17 cellular contexts compared by ENCODE assay signal in the genomic region with DNA sequence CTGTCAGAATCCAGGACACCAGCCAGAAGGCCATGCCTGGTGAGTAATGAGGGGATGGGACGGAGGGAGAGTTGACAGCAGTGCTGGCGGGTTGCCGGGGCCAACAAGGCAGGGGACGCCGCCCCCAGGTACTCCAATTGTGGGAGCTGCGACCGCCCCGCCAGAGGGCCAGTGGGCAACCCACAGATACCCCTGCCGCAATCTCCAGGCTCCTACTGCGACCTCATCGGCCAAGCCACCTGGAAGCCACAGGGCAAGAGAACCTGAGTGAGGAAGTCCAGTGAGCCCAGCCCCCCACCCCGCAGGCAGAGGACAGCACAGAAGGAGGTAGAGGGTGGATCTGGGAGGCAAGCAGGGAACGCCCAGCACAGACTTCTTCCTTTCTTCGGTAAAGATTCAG.
DNase-seq lines count a peak whose midpoint lies in the region; ATAC-seq, FAIRE-seq and TF ChIP-seq lines count a peak whose summit lies in the region.
"Had no signal": no experiment of that assay in that cellular context is flagged by ENCODE, and none has a peak within 500 bp of the region (broad histone marks: within the 10 kb centered on the region; RNA-seq: fewer than 3 reads in every experiment).

No MANE protein-coding gene starts in this region.

- CTCF ChIA-PET in activated naive CD4-positive, alpha-beta T cell treated with anti-CD3 and anti-CD28 coated beads, Interleukin-2, amount 10 ng/mL, durations not matched to agents 7 days and 5 days (lab: Charles Lee): no interaction called here

- H3K36me3 ChIP-seq in endodermal cell (ENCODE audit: control insufficient read depth, insufficient read depth, low read length) (no peaks in the 10 kb centered on the region), sigmoid colon (no peaks in the 10 kb centered on the region)
- H3K36me3 ChIP-seq: HAP-1 had no signal

- H3K9ac ChIP-seq in endodermal cell (ENCODE audit: extremely low read depth, low read length, poor library complexity, severe bottlenecking): no peak overlapping the region

- no peaks in the 10 kb centered on the region for H3K4me1 Mint-ChIP-seq in activated naive CD4-positive, alpha-beta T cell treated with anti-CD3 and anti-CD28 coated beads, Interleukin-2, amount 10 ng/mL, durations not matched to agents 7 days and 5 days
- H3K4me1 Mint-ChIP-seq in endodermal cell: no peaks in the 10 kb centered on the region
- H3K4me1 Mint-ChIP-seq: CD4-positive, CD25-positive, alpha-beta regulatory T cell had no signal

- DNase-seq in activated naive CD4-positive, alpha-beta T cell treated with anti-CD3 and anti-CD28 coated beads, Interleukin-2, amount 10 ng/mL, durations not matched to agents 7 days and 5 days: no peak
- no peak for DNase-seq in activated naive CD4-positive, alpha-beta T cell treated with anti-CD3 and anti-CD28 coated beads, Interleukin-2, amount 50 U/mL, for 72 hours (ENCODE audit: low spot score in 2 of 2)
- DNase-seq in endodermal cell: peak; percentile 46
- DNase-seq in sigmoid colon: peak; percentile 40
- no peak for DNase-seq in D721Med (ENCODE audit: insufficient read length, low spot score)
- no peak for DNase-seq in activated CD4-positive, alpha-beta T cell treated with anti-CD3 and anti-CD28 coated beads for 4 hours
- DNase-seq: C1 segment of cervical spinal cord; CD4-positive, CD25-positive, alpha-beta regulatory T cell; CD8-positive, alpha-beta T cell; DMS53; DMS79 treated with DMSO at 0.1 percent for 48 hours; GOT3; HFFc6 had no signal

- H3K27me3 Mint-ChIP-seq in activated naive CD4-positive, alpha-beta T cell treated with anti-CD3 and anti-CD28 coated beads, Interleukin-2, amount 10 ng/mL, durations not matched to agents 7 days and 5 days: no peaks in the 10 kb centered on the region
- no peaks in the 10 kb centered on the region for H3K27me3 Mint-ChIP-seq in endodermal cell (ENCODE audit: insufficient read depth)
- H3K27me3 Mint-ChIP-seq: CD4-positive, CD25-positive, alpha-beta regulatory T cell had no signal

- H3K27me3 ChIP-seq in endodermal cell (ENCODE audit: control insufficient read depth, insufficient read depth, low read length, poor library complexity, severe bottlenecking) (no peaks in the 10 kb centered on the region), sigmoid colon (no peaks in the 10 kb centered on the region)

- H3K9me3 ChIP-seq in endodermal cell (ENCODE audit: control insufficient read depth, low read length) (no peaks in the 10 kb centered on the region), sigmoid colon (no peaks in the 10 kb centered on the region)
- H3K9me3 ChIP-seq: HAP-1 had no signal

- no peak overlapping the region for H3K4me3 Mint-ChIP-seq in activated naive CD4-positive, alpha-beta T cell treated with anti-CD3 and anti-CD28 coated beads, Interleukin-2, amount 10 ng/mL, durations not matched to agents 7 days and 5 days
- no peak overlapping the region for H3K4me3 Mint-ChIP-seq in endodermal cell
- H3K4me3 Mint-ChIP-seq: CD4-positive, CD25-positive, alpha-beta regulatory T cell; CD8-positive, alpha-beta T cell; HFFc6 had no signal

- no peaks in the 10 kb centered on the region for H3K9me3 Mint-ChIP-seq in activated naive CD4-positive, alpha-beta T cell treated with anti-CD3 and anti-CD28 coated beads, Interleukin-2, amount 10 ng/mL, durations not matched to agents 7 days and 5 days
- H3K9me3 Mint-ChIP-seq in activated naive CD4-positive, alpha-beta T cell treated with anti-CD3 and anti-CD28 coated beads, Interleukin-2, amount 50 U/mL, for 72 hours: no peaks in the 10 kb centered on the region
- no peaks in the 10 kb centered on the region for H3K9me3 Mint-ChIP-seq in endodermal cell
- H3K9me3 Mint-ChIP-seq: CD8-positive, alpha-beta T cell had no signal

- H3K27ac ChIP-seq in endodermal cell (ENCODE audit: low read depth, low read length): no peak overlapping the region
- H3K27ac ChIP-seq in sigmoid colon: no peak overlapping the region

- TF ChIP-seq CTCF in endodermal cell (conservative IDR thresholded peaks at IDR 0.05): no peak
- TF ChIP-seq CTCF in sigmoid colon (IDR thresholded peaks at IDR 0.05): no peak
- no peak for TF ChIP-seq CTCF in D721Med (IDR thresholded peaks at IDR 0.05; ENCODE audit: insufficient read depth, missing control alignments)

- H3K27ac Mint-ChIP-seq in activated naive CD4-positive, alpha-beta T cell treated with anti-CD3 and anti-CD28 coated beads, Interleukin-2, amount 10 ng/mL, durations not matched to agents 7 days and 5 days: peak overlapping the region; percentile 55
- H3K27ac Mint-ChIP-seq in activated naive CD4-positive, alpha-beta T cell treated with anti-CD3 and anti-CD28 coated beads, Interleukin-2, amount 50 U/mL, for 72 hours: no peak overlapping the region
- no peak overlapping the region for H3K27ac Mint-ChIP-seq in endodermal cell
- H3K27ac Mint-ChIP-seq: CD8-positive, alpha-beta T cell; HFFc6 had no signal

- no peak for FAIRE-seq in D721Med (lab: Jason Lieb, UNC)
- FAIRE-seq: G401.6, GM12892, H54 had no signal

- H3K4me1 ChIP-seq in endodermal cell (ENCODE audit: control insufficient read depth, insufficient read depth, low read length): peaks cover 3% of the 10 kb centered on the region
- H3K4me1 ChIP-seq in sigmoid colon: no peaks in the 10 kb centered on the region
- H3K4me1 ChIP-seq: HAP-1 had no signal

- no peak for TF ChIP-seq POLR2A in sigmoid colon (IDR thresholded peaks at IDR 0.05)

- no peak for TF ChIP-seq EP300 in sigmoid colon (IDR thresholded peaks at IDR 0.05)

- no peak for ATAC-seq in activated naive CD4-positive, alpha-beta T cell treated with anti-CD3 and anti-CD28 coated beads, Interleukin-2, amount 50 U/mL, for 72 hours
- ATAC-seq: CD8-positive, alpha-beta T cell had no signal

- H3K36me3 Mint-ChIP-seq in activated naive CD4-positive, alpha-beta T cell treated with anti-CD3 and anti-CD28 coated beads, Interleukin-2, amount 10 ng/mL, durations not matched to agents 7 days and 5 days: no peaks in the 10 kb centered on the region
- no peaks in the 10 kb centered on the region for H3K36me3 Mint-ChIP-seq in activated naive CD4-positive, alpha-beta T cell treated with anti-CD3 and anti-CD28 coated beads, Interleukin-2, amount 50 U/mL, for 72 hours
- no peaks in the 10 kb centered on the region for H3K36me3 Mint-ChIP-seq in endodermal cell (ENCODE audit: low read depth)
- H3K36me3 Mint-ChIP-seq: CD4-positive, CD25-positive, alpha-beta regulatory T cell; CD8-positive, alpha-beta T cell had no signal

- H3K4me3 ChIP-seq in endodermal cell (ENCODE audit: low read length) (no peak overlapping the region), sigmoid colon (no peak overlapping the region)
- H3K4me3 ChIP-seq: HAP-1 had no signal

- WGBS in endodermal cell (ENCODE audit: insufficient coverage in 1 of 2, insufficient read length in 1 of 2), 2 experiments: 89 to 96% methylated on average over 4 to 14 of the region's 14 CpGs
- WGBS in sigmoid colon, 2 donors: 91 to 96% methylated on average over 14 of the region's 14 CpGs

- intact Hi-C loops in sigmoid colon (cut with DNase I): no loop called here

Comparison
In these comparisons a context has a peak if more than half of its experiments do, and no peak if none do; other contexts are left out.
1. DNase-seq: peak in endodermal cell (single experiment) and sigmoid colon (single experiment); none in activated naive CD4-positive, alpha-beta T cell treated with anti-CD3 and anti-CD28 coated beads, Interleukin-2, amount 10 ng/mL, durations not matched to agents 7 days and 5 days (single experiment), activated naive CD4-positive, alpha-beta T cell treated with anti-CD3 and anti-CD28 coated beads, Interleukin-2, amount 50 U/mL, for 72 hours (0 of 2), D721Med (single experiment) and activated CD4-positive, alpha-beta T cell treated with anti-CD3 and anti-CD28 coated beads for 4 hours (0 of 2).